In genomic region chr19:11373166-11373884, GRCh38 we compare ENCODE assay signal across 1 cellular context.
A peak's percentile ranks its signal among the peaks of the same experiment; 100 is the strongest.
TF ChIP-seq lines count a peak whose summit lies in the region.

No MANE protein-coding gene starts in this region.

TF ChIP-seq in HepG2, 621 proteins besides CTCF, POLR2A, EP300 and RAD21:
- TF ChIP-seq ZNF607 (CRISPR knock-in tag; IDR thresholded peaks at IDR 0.05; ENCODE audit: borderline replicate concordance) (no peak), KDM6A (CRISPR knock-in tag; IDR thresholded peaks at IDR 0.05; ENCODE audit: low read depth) (no peak), RBM22 (optimal IDR thresholded peaks at IDR 0.05; ENCODE audit: low read length) (peak; percentile 99), RFX1 (IDR thresholded peaks at IDR 0.05) (peak; percentile 84), MXI1 (IDR thresholded peaks at IDR 0.05; ENCODE audit: borderline replicate concordance, low read depth, low read length) (peak; percentile 84; the same call in 2 of the 3 replicates), E2F5 (CRISPR knock-in tag; conservative IDR thresholded peaks at IDR 0.05) (no peak), RFX3 (CRISPR knock-in tag; IDR thresholded peaks at IDR 0.05) (peak; percentile 69), PBX2 (CRISPR knock-in tag; IDR thresholded peaks at IDR 0.05) (peak; percentile 78)
